ENCODE assay signal across 9 cellular contexts in the genomic region with DNA sequence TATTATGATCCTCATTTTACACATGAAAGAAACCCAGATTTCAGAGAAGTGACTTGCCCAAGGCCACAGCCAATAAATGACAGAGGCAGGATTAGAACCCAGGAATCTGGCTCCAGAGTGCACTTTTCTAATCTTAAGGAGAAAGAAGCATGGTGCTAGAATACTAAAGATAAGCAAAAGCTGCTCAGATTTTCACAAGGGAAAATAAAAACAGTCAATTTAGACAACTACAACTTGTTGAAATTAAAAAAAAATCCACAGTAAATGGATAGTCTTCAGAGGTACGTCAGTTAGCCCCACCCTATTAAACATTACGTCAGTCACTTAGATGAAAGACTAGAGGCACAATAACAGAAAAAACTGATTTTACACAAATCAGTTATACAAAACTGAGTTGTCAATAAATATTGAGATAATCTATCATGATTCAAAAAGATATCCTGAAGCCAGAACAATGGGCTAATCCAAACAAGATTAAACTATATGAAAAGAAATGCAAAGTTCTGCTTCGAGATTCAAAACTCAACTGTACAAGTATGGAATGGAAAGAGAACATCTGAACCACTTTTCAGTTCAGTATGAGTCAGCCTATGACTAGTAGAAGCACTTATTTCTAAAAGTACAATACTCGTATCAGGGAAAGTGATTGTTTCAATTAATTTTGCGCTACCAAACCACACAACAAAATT. TPM values are rescaled to one million over a fixed set of nuclear protein-coding genes. Genes with fewer than 3 reads are reported as not detected.
DNase-seq lines count a peak whose midpoint lies in the region; ATAC-seq and TF ChIP-seq lines count a peak whose summit lies in the region.
"Had no signal": no experiment of that assay in that cellular context is flagged by ENCODE, and none has a peak within 500 bp of the region (broad histone marks: within the 10 kb centered on the region; RNA-seq: fewer than 3 reads in every experiment).

No MANE protein-coding gene starts in this region.

- H3K4me3 Mint-ChIP-seq in activated B cell treated with CpG ODN at 0.5 μM for 24 hours, result no peak overlapping the region

- peaks cover 8% of the 10 kb centered on the region for H3K36me3 Mint-ChIP-seq in activated B cell treated with CpG ODN at 0.5 μM for 24 hours (ENCODE audit: low read depth)

- peak overlapping the region; percentile 10 for H3K27ac Mint-ChIP-seq in activated B cell treated with CpG ODN at 0.5 μM for 24 hours

- H3K27ac ChIP-seq in left ventricle myocardium inferior (replicated peaks) (peak overlapping the region; percentile 98), tibial artery (peak overlapping the region; percentile 52 to 56)
- H3K27ac ChIP-seq: 22Rv1 had no signal

- DNase-seq in DMS53 (lab: John Stamatoyannopoulos, UW) (peak; percentile 27), DMS53 treated with DMSO at 0.1 percent for 48 hours (lab: John Stamatoyannopoulos, UW; ENCODE audit: unreplicated experiment) (no peak), activated B cell treated with CpG ODN at 0.5 μM for 24 hours (no peak), left ventricle myocardium inferior (no peak), tibial artery (no peak), Kasumi-1 (lab: John Stamatoyannopoulos, UW) (no peak), NCI-H2227 treated with DMSO at 0.1 percent for 48 hours (lab: John Stamatoyannopoulos, UW) (no peak)

- H3K27me3 ChIP-seq in left ventricle myocardium inferior (ENCODE audit: low read depth) (no peaks in the 10 kb centered on the region), tibial artery (no peaks in the 10 kb centered on the region)

- CTCF ChIA-PET in activated B cell treated with CpG ODN at 0.5 μM for 24 hours (lab: Charles Lee), result no interaction called here

- no peaks in the 10 kb centered on the region for H3K9me3 Mint-ChIP-seq in activated B cell treated with CpG ODN at 0.5 μM for 24 hours

- peak overlapping the region; percentile 40 for H3K4me3 ChIP-seq in left ventricle myocardium inferior
- peak overlapping the region; percentile 5 to 12 for H3K4me3 ChIP-seq in tibial artery

- intact Hi-C loops in activated B cell treated with CpG ODN at 0.5 μM for 24 hours (cut with micrococcal nuclease) (loop anchor here (1.0 to 10.0 kb wide), 3 partner anchors 9 to 1826 kb away; partner anchors contain the start of genes RAD23B and TMEM245), left ventricle myocardium inferior (cut with micrococcal nuclease) (no loop called here), tibial artery (cut with DNase I; ENCODE audit: low total_unique reads) (loop anchor here (10.0 kb wide), 1 partner anchor 176 kb away; the partner anchor contains the start of genes ABITRAM and ELP1)

- H3K4me1 ChIP-seq in left ventricle myocardium inferior, result peaks cover 99% of the 10 kb centered on the region
- peaks cover 0 to 96% (median 48%) of the 10 kb centered on the region in 4 donors for H3K4me1 ChIP-seq in tibial artery

- ATAC-seq in HG03045 (IDR thresholded peaks at IDR 0.05; ENCODE audit: unreplicated experiment) (peak; percentile 68), activated B cell treated with CpG ODN at 0.5 μM for 24 hours (ENCODE audit: low read depth) (peak; percentile 49)

- POLR2A ChIA-PET in activated B cell treated with CpG ODN at 0.5 μM for 24 hours (lab: Charles Lee), result interaction anchor here (2.1 kb wide), 1 partner anchor 9 kb away, joined by 13 read pairs; the partner anchor contains the start of gene TMEM245

- H3K27me3 Mint-ChIP-seq in activated B cell treated with CpG ODN at 0.5 μM for 24 hours, result no peaks in the 10 kb centered on the region

- peaks cover 5% of the 10 kb centered on the region for H3K36me3 ChIP-seq in left ventricle myocardium inferior
- no peaks in the 10 kb centered on the region for H3K36me3 ChIP-seq in tibial artery

- peaks cover 66% of the 10 kb centered on the region for H3K4me1 Mint-ChIP-seq in activated B cell treated with CpG ODN at 0.5 μM for 24 hours

- no peak for TF ChIP-seq CTCF in activated B cell treated with CpG ODN at 0.5 μM for 24 hours (IDR thresholded peaks at IDR 0.05)
- no peak for TF ChIP-seq CTCF in left ventricle myocardium inferior (IDR thresholded peaks at IDR 0.05; ENCODE audit: borderline replicate concordance)
- no peak for TF ChIP-seq CTCF in tibial artery (IDR thresholded peaks at IDR 0.05)

- H3K9me3 ChIP-seq in left ventricle myocardium inferior (replicated peaks) (no peaks in the 10 kb centered on the region), tibial artery (no peaks in the 10 kb centered on the region)

RNA-seq across cellular contexts. Expression of gene TMEM245, which starts 9.3 kb away (rescaled TPM):
- total RNA-seq in activated B cell treated with CpG ODN at 0.5 μM for 24 hours (16.1 and 20.6 TPM in 2 replicates), left ventricle myocardium inferior (97.4 TPM)

RNA-seq across cellular contexts. Expression of gene FRRS1L, which starts 56.6 kb away (rescaled TPM):
- total RNA-seq in activated B cell treated with CpG ODN at 0.5 μM for 24 hours, result not detected in 2 replicates
- total RNA-seq in left ventricle myocardium inferior, result 2.5 TPM
